13 cellular contexts compared by ENCODE assay signal in genomic region chr7:77391230-77391629, GRCh38. TPM values are rescaled to one million over a fixed set of nuclear protein-coding genes. Genes with fewer than 3 reads are reported as not detected.
A peak's percentile ranks its signal among the peaks of the same experiment; 100 is the strongest.
DNase-seq lines count a peak whose midpoint lies in the region; ATAC-seq, FAIRE-seq and TF ChIP-seq lines count a peak whose summit lies in the region.
"Had no signal": no experiment of that assay in that cellular context is flagged by ENCODE, and none has a peak within 500 bp of the region (broad histone marks: within the 10 kb centered on the region; RNA-seq: fewer than 3 reads in every experiment).

No MANE protein-coding gene starts in this region.

- DNase-seq in NAMALWA (ENCODE audit: low spot score) (peak; percentile 30), pons (ENCODE audit: low spot score) (peak; percentile 24), SJCRH30 (no peak), ACHN (no peak), H54 (ENCODE audit: insufficient read length, low spot score) (no peak), Ammon's horn (ENCODE audit: low spot score) (no peak)
- DNase-seq: effector CD8-positive, alpha-beta T cell; NCI-H2029 treated with DMSO at 0.1 percent for 48 hours; PC-9 had no signal

- 0 out of 2 replicates have a peak, but pooled peaks cover 2% of the 10 kb centered on the region for H3K4me1 ChIP-seq in SJCRH30

- peaks cover 3% of the 10 kb centered on the region; the same call in 1 of the 2 replicates for H3K9me3 ChIP-seq in SJCRH30 (replicated peaks)
- H3K9me3 ChIP-seq: gastroesophageal sphincter had no signal

- no peak overlapping the region for H3K27ac ChIP-seq in SJCRH30
- H3K27ac ChIP-seq: gastroesophageal sphincter, PC-9 had no signal

- TF ChIP-seq POLR2A in H54 (IDR thresholded peaks at IDR 0.05; ENCODE audit: low read depth, low read length), result no peak

- no peaks in the 10 kb centered on the region for H3K27me3 ChIP-seq in SJCRH30
- H3K27me3 ChIP-seq: gastroesophageal sphincter had no signal

- FAIRE-seq in H54 (lab: Jason Lieb, UNC), result no peak

- no peak overlapping the region for H3K4me3 ChIP-seq in SJCRH30
- H3K4me3 ChIP-seq: gastroesophageal sphincter, PC-9 had no signal

- ATAC-seq in GM18909 (IDR thresholded peaks at IDR 0.05; ENCODE audit: poor library complexity, unreplicated experiment), result peak; percentile 47
- ATAC-seq in HG02610 (IDR thresholded peaks at IDR 0.05; ENCODE audit: unreplicated experiment), result peak; percentile 41
- ATAC-seq: gastroesophageal sphincter, HCT116 had no signal

- in situ Hi-C loops in ACHN (cut with HindIII; ENCODE audit: low pct_ligation_motif_present, low pct_unique_long_range_greater_than_20kb, low sequenced_read_pairs), result no loop called here

- no peaks in the 10 kb centered on the region for H3K36me3 ChIP-seq in SJCRH30

RNA-seq across cellular contexts. Expression of gene GSAP, which starts 24.9 kb away (rescaled TPM):
- not detected in 2 replicates for total RNA-seq in SJCRH30 (2014; rRNA removed; shearing (Covaris generic))

Comparison
In these comparisons a context has a peak if more than half of its experiments do, and no peak if none do; other contexts are left out.
1. DNase-seq: peak in NAMALWA (single experiment) and pons (single experiment); none in SJCRH30 (0 of 2), ACHN (single experiment), H54 (single experiment) and Ammon's horn (single experiment).